Comparison of ENCODE assay signal across 18 cellular contexts in the genomic region with DNA sequence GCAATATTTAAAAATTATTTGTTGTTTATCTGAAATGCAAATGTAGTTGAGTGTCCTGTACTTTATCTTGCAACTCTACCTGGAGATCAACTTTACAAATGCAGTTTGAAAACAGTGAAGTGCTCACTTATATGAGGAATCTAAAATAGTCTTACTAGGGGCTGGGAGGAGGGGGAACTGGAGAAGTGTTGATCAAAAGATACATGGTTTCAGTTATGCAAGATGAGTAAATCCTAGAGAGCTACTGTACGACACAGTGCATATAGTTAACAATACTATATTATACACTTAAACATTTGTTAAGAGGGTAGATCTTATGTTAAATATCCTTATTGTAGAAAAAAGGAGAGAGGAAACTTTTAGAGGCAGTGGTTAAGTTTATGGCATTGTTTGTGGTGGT.
DNase-seq lines count a peak whose midpoint lies in the region; ATAC-seq, FAIRE-seq and TF ChIP-seq lines count a peak whose summit lies in the region.
"Had no signal": no experiment of that assay in that cellular context is flagged by ENCODE, and none has a peak within 500 bp of the region (broad histone marks: within the 10 kb centered on the region; RNA-seq: fewer than 3 reads in every experiment).

No MANE protein-coding gene starts in this region.

- no peak overlapping the region for H3K27ac Mint-ChIP-seq in activated CD4-positive, alpha-beta T cell treated with anti-CD3 and anti-CD28 coated beads for 36 hours
- H3K27ac Mint-ChIP-seq in activated CD4-positive, alpha-beta T cell treated with anti-CD3 and anti-CD28 coated beads, Interleukin-2, amount 10 ng/mL, durations not matched to agents 24 days and 14 days: no peak overlapping the region
- H3K27ac Mint-ChIP-seq in neural progenitor cell: no peak overlapping the region
- H3K27ac Mint-ChIP-seq: activated CD4-positive, alpha-beta memory T cell treated with anti-CD3 and anti-CD28 coated beads for 36 hours; CD8-positive, alpha-beta memory T cell had no signal

- H3K27ac ChIP-seq in neural progenitor cell: no peak overlapping the region
- H3K27ac ChIP-seq in gastroesophageal sphincter: no peak overlapping the region
- H3K27ac ChIP-seq: 22Rv1 had no signal

- TF ChIP-seq CTCF in neural progenitor cell (IDR thresholded peaks at IDR 0.05): no peak
- no peak for TF ChIP-seq CTCF in gastroesophageal sphincter (IDR thresholded peaks at IDR 0.05)
- TF ChIP-seq CTCF in D721Med (IDR thresholded peaks at IDR 0.05; ENCODE audit: insufficient read depth, missing control alignments): no peak

- 77 to 82% methylated on average over 1 of the region's 1 CpG for WGBS in gastroesophageal sphincter (ENCODE audit: low coverage in 1 of 2), 2 donors

- no peak overlapping the region for H3K4me3 Mint-ChIP-seq in activated CD4-positive, alpha-beta T cell treated with anti-CD3 and anti-CD28 coated beads for 36 hours
- H3K4me3 Mint-ChIP-seq in activated CD4-positive, alpha-beta T cell treated with anti-CD3 and anti-CD28 coated beads, Interleukin-2, amount 10 ng/mL, durations not matched to agents 24 days and 14 days: no peak overlapping the region
- H3K4me3 Mint-ChIP-seq in neural progenitor cell: peak overlapping the region; percentile 48
- H3K4me3 Mint-ChIP-seq: activated CD4-positive, alpha-beta memory T cell treated with anti-CD3 and anti-CD28 coated beads for 36 hours; CD8-positive, alpha-beta memory T cell had no signal

- no peaks in the 10 kb centered on the region for H4K20me1 ChIP-seq in neural progenitor cell (ENCODE audit: low read depth)

- no peak for DNase-seq in activated CD4-positive, alpha-beta T cell treated with anti-CD3 and anti-CD28 coated beads for 36 hours
- no peak for DNase-seq in activated CD4-positive, alpha-beta T cell treated with anti-CD3 and anti-CD28 coated beads, Interleukin-2, amount 10 ng/mL, durations not matched to agents 24 days and 14 days
- DNase-seq in neural progenitor cell (ENCODE audit: low spot score) (no peak), HPDE6-E6E7 (ENCODE audit: extremely low spot score) (no peak), D721Med (ENCODE audit: insufficient read length, low spot score) (no peak)
- DNase-seq: activated CD4-positive, alpha-beta memory T cell treated with anti-CD3 and anti-CD28 coated beads for 36 hours; CD8-positive, alpha-beta memory T cell; GF-D8; IMR-90; NCI-H1436; NCI-H524; stimulated activated CD4-positive, alpha-beta T cell treated with anti-CD3 and anti-CD28 coated beads, Interleukin-12 subunit alpha, Interleukin-12 subunit beta, amount 100 ng/mL, for 4 hours had no signal

- H3K9me3 ChIP-seq in neural progenitor cell (ENCODE audit: low read depth) (no peaks in the 10 kb centered on the region), gastroesophageal sphincter (no peaks in the 10 kb centered on the region)

- POLR2A ChIA-PET in activated CD4-positive, alpha-beta T cell treated with anti-CD3 and anti-CD28 coated beads for 36 hours (lab: Charles Lee): no interaction called here

- H3K4me1 Mint-ChIP-seq in activated CD4-positive, alpha-beta T cell treated with anti-CD3 and anti-CD28 coated beads for 36 hours: peaks cover 11% of the 10 kb centered on the region
- peaks cover 28% of the 10 kb centered on the region for H3K4me1 Mint-ChIP-seq in activated CD4-positive, alpha-beta T cell treated with anti-CD3 and anti-CD28 coated beads, Interleukin-2, amount 10 ng/mL, durations not matched to agents 24 days and 14 days
- peaks cover 25% of the 10 kb centered on the region for H3K4me1 Mint-ChIP-seq in neural progenitor cell

- peaks cover 2% of the 10 kb centered on the region for H3K27me3 Mint-ChIP-seq in activated CD4-positive, alpha-beta T cell treated with anti-CD3 and anti-CD28 coated beads for 36 hours
- H3K27me3 Mint-ChIP-seq in activated CD4-positive, alpha-beta T cell treated with anti-CD3 and anti-CD28 coated beads, Interleukin-2, amount 10 ng/mL, durations not matched to agents 24 days and 14 days: peaks cover 11% of the 10 kb centered on the region
- H3K27me3 Mint-ChIP-seq in neural progenitor cell (ENCODE audit: insufficient read depth, low read depth): peaks cover 14% of the 10 kb centered on the region
- H3K27me3 Mint-ChIP-seq: CD8-positive, alpha-beta memory T cell had no signal

- peak; percentile 66 for ATAC-seq in activated CD4-positive, alpha-beta T cell treated with anti-CD3 and anti-CD28 coated beads for 36 hours
- ATAC-seq in GM21619 (IDR thresholded peaks at IDR 0.05; ENCODE audit: unreplicated experiment): peak; percentile 39
- peak; percentile 40 for ATAC-seq in HG03108 (IDR thresholded peaks at IDR 0.05; ENCODE audit: unreplicated experiment)
- no peak for ATAC-seq in gastroesophageal sphincter

- CTCF ChIA-PET in activated CD4-positive, alpha-beta T cell treated with anti-CD3 and anti-CD28 coated beads for 36 hours (lab: Charles Lee): interaction anchor here (0.7 kb wide), 1 partner anchor 332 kb away, joined by 3 read pairs; no protein-coding TSS in a partner anchor

- no peaks in the 10 kb centered on the region for H3F3A ChIP-seq in neural progenitor cell (ENCODE audit: low read depth)

- TF ChIP-seq POLR2A in gastroesophageal sphincter (IDR thresholded peaks at IDR 0.05): no peak

- no peak overlapping the region for H2AFZ ChIP-seq in neural progenitor cell (replicated peaks)

- H3K36me3 Mint-ChIP-seq in activated CD4-positive, alpha-beta T cell treated with anti-CD3 and anti-CD28 coated beads for 36 hours (ENCODE audit: low read depth): no peaks in the 10 kb centered on the region
- no peaks in the 10 kb centered on the region for H3K36me3 Mint-ChIP-seq in activated CD4-positive, alpha-beta T cell treated with anti-CD3 and anti-CD28 coated beads, Interleukin-2, amount 10 ng/mL, durations not matched to agents 24 days and 14 days (ENCODE audit: low read depth)
- no peaks in the 10 kb centered on the region for H3K36me3 Mint-ChIP-seq in neural progenitor cell
- H3K36me3 Mint-ChIP-seq: activated CD4-positive, alpha-beta memory T cell treated with anti-CD3 and anti-CD28 coated beads for 36 hours; CD8-positive, alpha-beta memory T cell had no signal

- no peak for FAIRE-seq in D721Med (lab: Jason Lieb, UNC)
- FAIRE-seq: bronchial epithelial cell, frontal cortex had no signal

- peaks cover 10% of the 10 kb centered on the region for H3K4me1 ChIP-seq in neural progenitor cell
- H3K4me1 ChIP-seq in gastroesophageal sphincter: peaks cover 0 to under 1% (median 0%) of the 10 kb centered on the region in 3 donors

- H3K27me3 ChIP-seq in neural progenitor cell (no peaks in the 10 kb centered on the region), gastroesophageal sphincter (no peaks in the 10 kb centered on the region)

- H3K4me3 ChIP-seq in neural progenitor cell: no peak overlapping the region
- no peak overlapping the region for H3K4me3 ChIP-seq in gastroesophageal sphincter

- no peaks in the 10 kb centered on the region for H3K9me3 Mint-ChIP-seq in activated CD4-positive, alpha-beta T cell treated with anti-CD3 and anti-CD28 coated beads for 36 hours (ENCODE audit: low read depth)
- H3K9me3 Mint-ChIP-seq in activated CD4-positive, alpha-beta T cell treated with anti-CD3 and anti-CD28 coated beads, Interleukin-2, amount 10 ng/mL, durations not matched to agents 24 days and 14 days: no peaks in the 10 kb centered on the region
- no peaks in the 10 kb centered on the region for H3K9me3 Mint-ChIP-seq in neural progenitor cell
- H3K9me3 Mint-ChIP-seq: activated CD4-positive, alpha-beta memory T cell treated with anti-CD3 and anti-CD28 coated beads for 36 hours; CD8-positive, alpha-beta memory T cell had no signal

- intact Hi-C loops in activated CD4-positive, alpha-beta T cell treated with anti-CD3 and anti-CD28 coated beads for 36 hours (cut with DNase I, micrococcal nuclease): no loop called here
- intact Hi-C loops in activated CD4-positive, alpha-beta T cell treated with anti-CD3 and anti-CD28 coated beads, Interleukin-2, amount 10 ng/mL, durations not matched to agents 24 days and 14 days (cut with micrococcal nuclease): no loop called here

- no peaks in the 10 kb centered on the region for H3K79me2 ChIP-seq in neural progenitor cell (ENCODE audit: low read depth)

- no peak overlapping the region for H3K4me2 ChIP-seq in neural progenitor cell

- H3K36me3 ChIP-seq in neural progenitor cell (no peaks in the 10 kb centered on the region), gastroesophageal sphincter (no peaks in the 10 kb centered on the region)

- H3K9ac ChIP-seq in neural progenitor cell: no peak overlapping the region

- no peak for TF ChIP-seq EP300 in gastroesophageal sphincter (IDR thresholded peaks at IDR 0.05)
